Comparison of ENCODE assay signal across 28 cellular contexts in genomic region chr4:15636818-15637217, GRCh38. TPM values are rescaled to one million over a fixed set of nuclear protein-coding genes. Genes with fewer than 3 reads are reported as not detected.
DNase-seq lines count a peak whose midpoint lies in the region; ATAC-seq and TF ChIP-seq lines count a peak whose summit lies in the region.
"Had no signal": no experiment of that assay in that cellular context is flagged by ENCODE, and none has a peak within 500 bp of the region (broad histone marks: within the 10 kb centered on the region; RNA-seq: fewer than 3 reads in every experiment).

No MANE protein-coding gene starts in this region.

- DNase-seq in NCI-H748 (lab: John Stamatoyannopoulos, UW; ENCODE audit: unreplicated experiment) (peak; percentile 17), NCI-H748 treated with DMSO at 0.1 percent for 48 hours (lab: John Stamatoyannopoulos, UW) (no peak), SK-MEL-5 (ENCODE audit: low read depth, low spot score) (peak; percentile 83), type B pancreatic cell (ENCODE audit: extremely low spot score, unreplicated experiment) (no peak), DMS 273 (lab: John Stamatoyannopoulos, UW; ENCODE audit: unreplicated experiment) (no peak), HCEC 1CT (no peak), SHP77 (lab: John Stamatoyannopoulos, UW) (no peak)
- DNase-seq: activated CD8-positive, alpha-beta memory T cell treated with anti-CD3 and anti-CD28 coated beads, Interleukin-2, amount 50 U/mL, for 48 hours; activated CD8-positive, alpha-beta T cell treated with anti-CD3 and anti-CD28 coated beads for 36 hours; activated naive CD4-positive, alpha-beta T cell treated with Interleukin-2 at 50 U/mL for 16 hours; cerebellar nuclear complex; dermis blood vessel endothelial cell; endodermal cell; gastrocnemius medialis; GOT3; Kasumi-1; mucosa of descending colon; NCI-H1694 treated with DMSO at 0.1 percent for 48 hours; stimulated activated CD4-positive, alpha-beta T cell treated with anti-CD3 and anti-CD28 coated beads, Interleukin-15, amount 100 ng/mL, for 24 hours; upper lobe of left lung had no signal

- H3K4me1 Mint-ChIP-seq in type B pancreatic cell (ENCODE audit: unreplicated experiment) = peaks cover 5% of the 10 kb centered on the region
- H3K4me1 Mint-ChIP-seq: endodermal cell, nephron had no signal

- peak; percentile 96 for ATAC-seq in esophagus mucosa
- ATAC-seq: activated CD8-positive, alpha-beta T cell treated with anti-CD3 and anti-CD28 coated beads for 36 hours; gastrocnemius medialis; HepG2; mucosa of descending colon; Right ventricle myocardium inferior; stimulated activated memory B cell treated with anti-CD40 and anti-IgM and Interleukin-4, amounts not matched to agents 10 μg/mL and 1 μg/mL and 100 μg/mL, for 72 hours had no signal

- in situ Hi-C loops in SK-MEL-5 (cut with HindIII; ENCODE audit: low pct_unique_long_range_greater_than_20kb, low sequenced_read_pairs) = no loop called here

- no peaks in the 10 kb centered on the region for H3K9me3 Mint-ChIP-seq in type B pancreatic cell
- H3K9me3 Mint-ChIP-seq: activated T-helper 1 cell treated with anti-CD3 and anti-CD28 coated beads, Interleukin-12 subunit alpha, Interleukin-12 subunit beta, Interleukin-2, Interleukin-4 antibody, amounts not matched to agents 30 ng/mL and 10 ng/mL and 1 ng/mL, durations not matched to agents 14 hours and 24 hours and 36 hours; CD14-positive monocyte; stimulated activated memory B cell treated with anti-CD40 and anti-IgM and Interleukin-4, amounts not matched to agents 10 μg/mL and 1 μg/mL and 100 μg/mL, for 72 hours had no signal

- H3K27ac Mint-ChIP-seq in type B pancreatic cell = peak overlapping the region; percentile 52
- H3K27ac Mint-ChIP-seq: activated CD8-positive, alpha-beta T cell treated with anti-CD3 and anti-CD28 coated beads for 36 hours; activated T-helper 1 cell treated with anti-CD3 and anti-CD28 coated beads, Interleukin-12 subunit alpha, Interleukin-12 subunit beta, Interleukin-2, Interleukin-4 antibody, amounts not matched to agents 30 ng/mL and 10 ng/mL and 1 ng/mL, durations not matched to agents 14 hours and 24 hours and 36 hours; endodermal cell; nephron; stimulated activated memory B cell treated with anti-CD40 and anti-IgM and Interleukin-4, amounts not matched to agents 10 μg/mL and 1 μg/mL and 100 μg/mL, for 72 hours; T-helper 2 cell treated with Interferon-gamma antibody and Interleukin-4, amounts not matched to agents 5 μg/mL and 100 μg/mL, for 36 hours had no signal

- peaks cover 41% of the 10 kb centered on the region for H3K36me3 Mint-ChIP-seq in type B pancreatic cell

- no peaks in the 10 kb centered on the region for H3K27me3 Mint-ChIP-seq in type B pancreatic cell
- H3K27me3 Mint-ChIP-seq: activated CD8-positive, alpha-beta T cell treated with anti-CD3 and anti-CD28 coated beads for 36 hours; stimulated activated memory B cell treated with anti-CD40 and anti-IgM and Interleukin-4, amounts not matched to agents 10 μg/mL and 1 μg/mL and 100 μg/mL, for 72 hours had no signal

- no peak for TF ChIP-seq CTCF in type B pancreatic cell (conservative IDR thresholded peaks at IDR 0.05)

- H3K4me3 Mint-ChIP-seq in type B pancreatic cell = no peak overlapping the region
- H3K4me3 Mint-ChIP-seq: activated CD8-positive, alpha-beta T cell treated with anti-CD3 and anti-CD28 coated beads for 36 hours; activated T-helper 1 cell treated with anti-CD3 and anti-CD28 coated beads, Interleukin-12 subunit alpha, Interleukin-12 subunit beta, Interleukin-2, Interleukin-4 antibody, amounts not matched to agents 30 ng/mL and 10 ng/mL and 1 ng/mL, durations not matched to agents 14 hours and 24 hours and 36 hours; CD14-positive monocyte; endodermal cell; nephron; stimulated activated memory B cell treated with anti-CD40 and anti-IgM and Interleukin-4, amounts not matched to agents 10 μg/mL and 1 μg/mL and 100 μg/mL, for 72 hours; T-helper 2 cell treated with Interferon-gamma antibody and Interleukin-4, amounts not matched to agents 5 μg/mL and 100 μg/mL, for 36 hours had no signal

RNA-seq across cellular contexts. Expression of gene FBXL5, which starts 18.3 kb away (rescaled TPM):
- total RNA-seq in SK-MEL-5 (2014; rRNA removed; shearing (Covaris generic)) = 44.9 and 48.4 TPM in 2 replicates
- 18.9 and 28.8 TPM in 2 replicates for polyA plus RNA-seq in SK-MEL-5 (2015; cell fraction: cytosol; rRNA removed)
- 42.6 and 46.0 TPM in 2 replicates for polyA plus RNA-seq in SK-MEL-5 (2015; cell fraction: nucleus; rRNA removed)
- 62.8 TPM for total RNA-seq in esophagus mucosa
- total RNA-seq in type B pancreatic cell (ENCODE audit: low replicate concordance) = 48.2 and 48.4 TPM in 2 replicates

RNA-seq across cellular contexts. Expression of gene FAM200B, which starts 44.8 kb away (rescaled TPM):
- total RNA-seq in SK-MEL-5 (2014; rRNA removed; shearing (Covaris generic)) = 37.4 and 44.9 TPM in 2 replicates
- 14.8 and 29.9 TPM in 2 replicates for polyA plus RNA-seq in SK-MEL-5 (2015; cell fraction: cytosol; rRNA removed)
- 70.0 and 70.7 TPM in 2 replicates for polyA plus RNA-seq in SK-MEL-5 (2015; cell fraction: nucleus; rRNA removed)
- 24.3 TPM for total RNA-seq in esophagus mucosa
- total RNA-seq in type B pancreatic cell (ENCODE audit: low replicate concordance) = 39.0 and 43.6 TPM in 2 replicates

Comparison
In these comparisons a context has a peak if more than half of its experiments do, and no peak if none do; other contexts are left out.
1. DNase-seq: peak in NCI-H748 (single experiment) and SK-MEL-5 (single experiment); none in NCI-H748 treated with DMSO at 0.1 percent for 48 hours (single experiment), type B pancreatic cell (single experiment), DMS 273 (single experiment), HCEC 1CT (single experiment) and SHP77 (0 of 2).